28 cellular contexts compared by ENCODE assay signal in genomic region chr13:43942301-43942700, GRCh38.
"Had no signal": no experiment of that assay in that cellular context is flagged by ENCODE, and none has a peak within 500 bp of the region (broad histone marks: within the 10 kb centered on the region; RNA-seq: fewer than 3 reads in every experiment).

No MANE protein-coding gene starts in this region.

- DNase-seq: activated CD4-positive, alpha-beta memory T cell treated with anti-CD3 and anti-CD28 coated beads, Interleukin-2, amount 10 ng/mL, durations not matched to agents 7 days and 5 days; activated CD4-positive, alpha-beta T cell treated with anti-CD3 and anti-CD28 coated beads, Interleukin-2, amount 10 ng/mL, durations not matched to agents 7 days and 5 days; activated CD4-positive, CD25-positive, alpha-beta regulatory T cell treated with anti-CD3 and anti-CD28 coated beads, Interleukin-2, amount 50 U/mL, for 72 hours; activated CD8-positive, alpha-beta memory T cell treated with anti-CD3 and anti-CD28 coated beads, Interleukin-2, amount 50 U/mL, for 48 hours; activated gamma-delta T cell treated with Interleukin-2 at 50 U/mL for 16 hours; activated naive CD4-positive, alpha-beta T cell treated with anti-CD3 and anti-CD28 coated beads, Interleukin-2, amount 50 U/mL, for 16 hours; activated T-cell treated with anti-CD3 and anti-CD28 coated beads, Interleukin-2, amount 50 U/mL, for 24 hours; amniotic stem cell; cortex of kidney; head of caudate nucleus; hypothalamus; immature natural killer cell; kidney glomerular epithelial cell; lower lobe of right lung; mesendoderm; natural killer cell; right cardiac atrium; stimulated activated CD4-positive, alpha-beta T cell treated with anti-CD3 and anti-CD28 coated beads, Interleukin-15, amount 100 ng/mL, for 24 hours; stimulated activated CD4-positive, alpha-beta T cell treated with anti-CD3 and anti-CD28 coated beads, Interleukin-2, amount 100 ng/mL, for 24 hours; stimulated activated naive CD4-positive, alpha-beta T cell; T-helper 17 cell; T1000; tibial artery had no signal

- H3K36me3 ChIP-seq: cardiac muscle cell, gastroesophageal sphincter, lower lobe of right lung, neural progenitor cell, suprapubic skin, tibial artery had no signal

- ATAC-seq: gastroesophageal sphincter, left lobe of liver, lower lobe of right lung, natural killer cell, right cardiac atrium, T-helper 17 cell had no signal

- H3K4me3 ChIP-seq: cardiac muscle cell, gastroesophageal sphincter, lower lobe of right lung, neural progenitor cell, suprapubic skin, tibial artery had no signal

- H3K27me3 ChIP-seq: cardiac muscle cell, gastroesophageal sphincter, neural progenitor cell, suprapubic skin, tibial artery had no signal

- H3K27ac ChIP-seq: cardiac muscle cell, gastroesophageal sphincter, lower lobe of right lung, neural progenitor cell, suprapubic skin, tibial artery had no signal
